In genomic region chr11:64848779-64849599, GRCh38 we compare ENCODE assay signal across 9 cellular contexts. TPM values are rescaled to one million over a fixed set of nuclear protein-coding genes. Genes with fewer than 3 reads are reported as not detected.
DNase-seq lines count a peak whose midpoint lies in the region; ATAC-seq and TF ChIP-seq lines count a peak whose summit lies in the region.
"Had no signal": no experiment of that assay in that cellular context is flagged by ENCODE, and none has a peak within 500 bp of the region (broad histone marks: within the 10 kb centered on the region; RNA-seq: fewer than 3 reads in every experiment).

No MANE protein-coding gene starts in this region.

- intact Hi-C loops in Panc1 (cut with micrococcal nuclease; ENCODE audit: unreplicated experiment), result loop anchor here (5.0 to 10.0 kb wide), 3 partner anchors 148 to 266 kb away; partner anchors contain the start of genes BATF2, SNX15, TM7SF2 and ZNHIT2
- intact Hi-C loops in upper lobe of right lung (cut with DNase I), result loop anchor here (5.0 kb wide), 1 partner anchor 43 kb away; no protein-coding TSS in a partner anchor
- intact Hi-C loops in A673 (cut with micrococcal nuclease; ENCODE audit: unreplicated experiment), result loop anchor here (5.0 to 10.0 kb wide), 4 partner anchors 268 to 483 kb away; partner anchors contain the start of genes CDC42EP2, DPF2 and ZNHIT2

- in situ Hi-C loops in Panc1 (cut with HindIII; ENCODE audit: low pct_unique_long_range_greater_than_20kb, low sequenced_read_pairs), result no loop called here

- BruUV-seq in Panc1 (replicated peaks; lab: Mats Ljungman, UMichigan) (no TSS peak), A673 (replicated peaks; lab: Mats Ljungman, UMichigan) (no TSS peak)

- no peaks in the 10 kb centered on the region for H3K9me3 ChIP-seq in Panc1 (ENCODE audit: control insufficient read depth, insufficient read depth, low read depth, low read length)
- H3K9me3 ChIP-seq in upper lobe of right lung, result no peaks in the 10 kb centered on the region
- H3K9me3 ChIP-seq in A673 (ENCODE audit: low read depth, low read length, poor library complexity, severe bottlenecking), result no peaks in the 10 kb centered on the region
- H3K9me3 ChIP-seq: thoracic aorta had no signal

- DNase-seq in stimulated activated CD4-positive, alpha-beta T cell treated with anti-CD3 and anti-CD28 coated beads, Interleukin-15, amount 100 ng/mL, for 24 hours, result peak; percentile 36
- DNase-seq in stimulated activated CD4-positive, alpha-beta T cell treated with anti-CD3 and anti-CD28 coated beads, Interleukin-2, amount 100 ng/mL, for 48 hours, result no peak
- no peak for DNase-seq in Panc1 (ENCODE audit: low read depth, low spot score)
- DNase-seq in iPS-NIHi11 (ENCODE audit: low spot score), result peak; percentile 66
- DNase-seq in upper lobe of right lung, result no peak
- no peak for DNase-seq in A673 (ENCODE audit: low spot score)
- DNase-seq in NCI-H345 treated with DMSO at 0.1 percent for 48 hours (lab: John Stamatoyannopoulos, UW; ENCODE audit: unreplicated experiment), result no peak

- POLR2A ChIA-PET in Panc1 (lab: Charles Lee) (interaction anchor here (0.6 to 1.3 kb wide), 3 partner anchors 28 to 247 kb away, joined by 3 to 4 read pairs (median 4); partner anchors contain the start of gene VPS51), A673 (lab: Charles Lee; ENCODE audit: low non-redundant PET) (no interaction called here)

- CTCF ChIA-PET in Panc1 (lab: Charles Lee), result interaction anchor here (0.5 to 3.2 kb wide), 11 partner anchors 12 to 312 kb away, joined by 3 to 16 read pairs (median 4); partner anchors contain the start of genes ARL2 and ZNHIT2
- CTCF ChIA-PET in A673 (lab: Charles Lee), result interaction anchor here (1.1 to 3.1 kb wide), 3 partner anchors 36 to 269 kb away, joined by 5 to 14 read pairs (median 7); partner anchors contain the start of gene ZNHIT2

- H3K36me3 ChIP-seq in Panc1 (ENCODE audit: control insufficient read depth, insufficient read depth, low read length) (no peaks in the 10 kb centered on the region; the same call in 1 of the 2 replicates), upper lobe of right lung (peaks cover 8% of the 10 kb centered on the region), A673 (ENCODE audit: insufficient read depth, low read length, poor library complexity, severe bottlenecking) (no peaks in the 10 kb centered on the region)

- TF ChIP-seq CTCF in Panc1 (IDR thresholded peaks at IDR 0.05) (no peak; the same call in 1 of the 2 replicates), upper lobe of right lung (IDR thresholded peaks at IDR 0.05) (no peak), A673 (conservative IDR thresholded peaks at IDR 0.05; ENCODE audit: low read depth, low read length) (no peak; the same call in 1 of the 2 replicates)

- H3K27me3 ChIP-seq in Panc1 (ENCODE audit: control insufficient read depth, insufficient read depth, low read length) (no peaks in the 10 kb centered on the region), upper lobe of right lung (no peaks in the 10 kb centered on the region), A673 (replicated peaks; ENCODE audit: insufficient read depth, low read depth, low read length, poor library complexity) (no peaks in the 10 kb centered on the region)

- H3K4me3 ChIP-seq in Panc1 (ENCODE audit: low read depth in 2 of 2, low read length in 2 of 2), result no peak overlapping the region
- no peak overlapping the region for H3K4me3 ChIP-seq in upper lobe of right lung
- H3K4me3 ChIP-seq in A673 (ENCODE audit: low read depth, low read length, poor library complexity, severe bottlenecking), result no peak overlapping the region
- H3K4me3 ChIP-seq: thoracic aorta had no signal

- H3K4me1 ChIP-seq in Panc1 (ENCODE audit: control insufficient read depth, insufficient read depth, low read length) (peaks cover 64% of the 10 kb centered on the region), upper lobe of right lung (peaks cover 51% of the 10 kb centered on the region), A673 (ENCODE audit: insufficient read depth, low read length, poor library complexity, severe bottlenecking) (peaks cover under 1% of the 10 kb centered on the region)

- peak overlapping the region; percentile 81 for H3K27ac ChIP-seq in Panc1 (ENCODE audit: low read length)
- peak overlapping the region; percentile 44 for H3K27ac ChIP-seq in upper lobe of right lung
- H3K27ac ChIP-seq in A673 (ENCODE audit: low read depth, low read length, poor library complexity, severe bottlenecking), result no peak overlapping the region

- ATAC-seq in Panc1 (no peak), upper lobe of right lung (no peak), HG03139 (IDR thresholded peaks at IDR 0.05; ENCODE audit: unreplicated experiment) (no peak)

RNA-seq across cellular contexts. Expression of gene CDC42BPG, which starts 4.5 kb away (rescaled TPM):
- 4.1 TPM for total RNA-seq in Panc1 (2021; ENCODE audit: unreplicated experiment)
- 3.1 TPM for polyA plus RNA-seq in Panc1 (2012; ENCODE audit: insufficient read length)
- total RNA-seq in upper lobe of right lung, result 20.9 TPM
- 4.6 and 6.6 TPM in 2 replicates for total RNA-seq in A673 (2021)

RNA-seq across cellular contexts. Expression of gene EHD1, which starts 29.4 kb away (rescaled TPM):
- total RNA-seq in Panc1 (2021; ENCODE audit: unreplicated experiment), result 186 TPM
- polyA plus RNA-seq in Panc1 (2012; ENCODE audit: insufficient read length), result 280 TPM
- total RNA-seq in upper lobe of right lung, result 94.6 TPM
- total RNA-seq in A673 (2021), result 53.3 and 63.1 TPM in 2 replicates

RNA-seq across cellular contexts. Expression of gene MEN1, which starts 38.6 kb away (rescaled TPM):
- total RNA-seq in Panc1 (2021; ENCODE audit: unreplicated experiment), result 54.5 TPM
- polyA plus RNA-seq in Panc1 (2012; ENCODE audit: insufficient read length), result 84.8 TPM
- 22.5 TPM for total RNA-seq in upper lobe of right lung
- total RNA-seq in A673 (2021), result 45.7 and 49.2 TPM in 2 replicates

RNA-seq across cellular contexts. Expression of gene MAP4K2, which starts 46.0 kb away (rescaled TPM):
- total RNA-seq in Panc1 (2021; ENCODE audit: unreplicated experiment) (46.4 TPM), upper lobe of right lung (28.9 TPM), A673 (2021) (46.5 and 50.5 TPM in 2 replicates)
- 57.8 TPM for polyA plus RNA-seq in Panc1 (2012; ENCODE audit: insufficient read length)

Comparison
In these comparisons a context has a peak if more than half of its experiments do, and no peak if none do; other contexts are left out.
1. DNase-seq: peak in stimulated activated CD4-positive, alpha-beta T cell treated with anti-CD3 and anti-CD28 coated beads, Interleukin-15, amount 100 ng/mL, for 24 hours (single experiment) and iPS-NIHi11 (single experiment); none in stimulated activated CD4-positive, alpha-beta T cell treated with anti-CD3 and anti-CD28 coated beads, Interleukin-2, amount 100 ng/mL, for 48 hours (0 of 2), Panc1 (single experiment), upper lobe of right lung (single experiment), A673 (single experiment) and NCI-H345 treated with DMSO at 0.1 percent for 48 hours (single experiment).